Comparison of ENCODE assay signal across 1 cellular context in genomic region chr17:45300060-45300751, GRCh38.
TF ChIP-seq lines count a peak whose summit lies in the region.

No MANE protein-coding gene starts in this region.

TF ChIP-seq in GM23338, 12 proteins besides CTCF, POLR2A, EP300 and RAD21:
- TF ChIP-seq ZNF462 (CRISPR knock-in tag; IDR thresholded peaks at IDR 0.05) (no peak), EZH2 (IDR thresholded peaks at IDR 0.05; ENCODE audit: low read depth, unreplicated experiment) (no peak), EZH2phosphoT487 (IDR thresholded peaks at IDR 0.05; ENCODE audit: unreplicated experiment) (no peak), ZNF331 (CRISPR knock-in tag; IDR thresholded peaks at IDR 0.05; ENCODE audit: low read depth) (no peak), ZNF114 (CRISPR knock-in tag; IDR thresholded peaks at IDR 0.05) (no peak), STAT1 (IDR thresholded peaks at IDR 0.05; ENCODE audit: unreplicated experiment) (no peak), JUNB (IDR thresholded peaks at IDR 0.05; ENCODE audit: unreplicated experiment) (no peak), POLR2AphosphoS5 (IDR thresholded peaks at IDR 0.05; ENCODE audit: low read depth) (no peak), CREB1 (CRISPR knock-in tag; IDR thresholded peaks at IDR 0.05; ENCODE audit: low read depth) (no peak), NANOG (IDR thresholded peaks at IDR 0.05; ENCODE audit: borderline replicate concordance) (no peak), ETS1 (IDR thresholded peaks at IDR 0.05) (no peak), REST (IDR thresholded peaks at IDR 0.05; ENCODE audit: unreplicated experiment) (no peak)
TF ChIP-seq in GM23338: peak in this region for 0.
